In genomic region chr2:39696072-39696471, GRCh38 we compare ENCODE assay signal across 10 cellular contexts.
DNase-seq lines count a peak whose midpoint lies in the region; ATAC-seq and TF ChIP-seq lines count a peak whose summit lies in the region.
"Had no signal": no experiment of that assay in that cellular context is flagged by ENCODE, and none has a peak within 500 bp of the region (broad histone marks: within the 10 kb centered on the region; RNA-seq: fewer than 3 reads in every experiment).

No MANE protein-coding gene starts in this region.

- no peaks in the 10 kb centered on the region for H3K9me2 ChIP-seq in MM.1S (replicated peaks; ENCODE audit: insufficient read depth, low read length)

- no peaks in the 10 kb centered on the region for H4K20me1 ChIP-seq in MM.1S (ENCODE audit: insufficient read depth, low read length)

- H3K4me1 ChIP-seq in adipocyte (ENCODE audit: control insufficient read depth, insufficient read depth, low read length) (peaks cover 9% of the 10 kb centered on the region), MM.1S (ENCODE audit: low read length) (no peaks in the 10 kb centered on the region)

- H3K4me2 ChIP-seq in MM.1S (ENCODE audit: low read depth, low read length), result no peak overlapping the region

- H3K27me3 ChIP-seq in adipocyte (replicated peaks; ENCODE audit: control insufficient read depth, insufficient read depth, low read length), result no peaks in the 10 kb centered on the region
- no peaks in the 10 kb centered on the region for H3K27me3 ChIP-seq in MM.1S (replicated peaks; ENCODE audit: insufficient read depth, low read length)

- TF ChIP-seq CTCF in AG09319 (IDR thresholded peaks at IDR 0.05; ENCODE audit: low read depth, low read length) (no peak), MM.1S (IDR thresholded peaks at IDR 0.05; ENCODE audit: low read length) (no peak)

- no peaks in the 10 kb centered on the region for H3F3A ChIP-seq in MM.1S (ENCODE audit: insufficient read depth, low read length)

- H2AFZ ChIP-seq in MM.1S (ENCODE audit: low read length), result no peak overlapping the region

- H3K9me3 ChIP-seq in adipocyte (ENCODE audit: control insufficient read depth, low read length) (peaks cover 24% of the 10 kb centered on the region), MM.1S (replicated peaks; ENCODE audit: insufficient read depth, low read length) (no peaks in the 10 kb centered on the region)

- H3K36me3 ChIP-seq in adipocyte (ENCODE audit: control insufficient read depth, insufficient read depth, low read length, severe bottlenecking) (no peaks in the 10 kb centered on the region), MM.1S (replicated peaks; ENCODE audit: insufficient read depth, low read length) (no peaks in the 10 kb centered on the region)

- DNase-seq in AG09319 (ENCODE audit: extremely low read depth, low read depth) (peak; percentile 30), NCI-H128 (lab: John Stamatoyannopoulos, UW; ENCODE audit: unreplicated experiment) (peak; percentile 16), adipocyte (ENCODE audit: low read depth) (peak; percentile 74), iris pigment epithelial cell (ENCODE audit: low read depth) (peak; percentile 98), MM.1S (no peak)
- no peak for DNase-seq in stimulated activated naive CD4-positive, alpha-beta T cell (lab: John Stamatoyannopoulos, UW)
- no peak for DNase-seq in stimulated activated CD4-positive, alpha-beta T cell treated with anti-CD3 and anti-CD28 coated beads, Interleukin-15, amount 100 ng/mL, for 24 hours
- DNase-seq: naive B cell had no signal

- H3K27ac ChIP-seq in MM.1S (ENCODE audit: low read length), result no peak overlapping the region
- H3K27ac ChIP-seq: SK-N-MC had no signal

- no peaks in the 10 kb centered on the region for H3K79me2 ChIP-seq in MM.1S (ENCODE audit: low read length)

- H3K4me3 ChIP-seq in adipocyte (ENCODE audit: low read length) (no peak overlapping the region), MM.1S (ENCODE audit: low read length) (no peak overlapping the region)
- H3K4me3 ChIP-seq: SK-N-MC had no signal

- no peak for ATAC-seq in GM19328 (IDR thresholded peaks at IDR 0.05; ENCODE audit: unreplicated experiment)

- no peak overlapping the region for H3K9ac ChIP-seq in adipocyte (ENCODE audit: low read length)
- no peak overlapping the region for H3K9ac ChIP-seq in MM.1S (ENCODE audit: low read length)

Comparison
In these comparisons a context has a peak if more than half of its experiments do, and no peak if none do; other contexts are left out.
1. DNase-seq: peak in AG09319 (single experiment), NCI-H128 (single experiment), adipocyte (single experiment) and iris pigment epithelial cell (single experiment); none in stimulated activated naive CD4-positive, alpha-beta T cell (0 of 6), stimulated activated CD4-positive, alpha-beta T cell treated with anti-CD3 and anti-CD28 coated beads, Interleukin-15, amount 100 ng/mL, for 24 hours (single experiment) and MM.1S (single experiment).